In genomic region chr9:134955801-134956200, GRCh38 we compare ENCODE assay signal across 26 cellular contexts. TPM values are rescaled to one million over a fixed set of nuclear protein-coding genes. Genes with fewer than 3 reads are reported as not detected.
DNase-seq lines count a peak whose midpoint lies in the region; ATAC-seq, FAIRE-seq and TF ChIP-seq lines count a peak whose summit lies in the region.
"Had no signal": no experiment of that assay in that cellular context is flagged by ENCODE, and none has a peak within 500 bp of the region (broad histone marks: within the 10 kb centered on the region; RNA-seq: fewer than 3 reads in every experiment).

No MANE protein-coding gene starts in this region.

- no peak overlapping the region for H3K14ac ChIP-seq in neuronal stem cell (ENCODE audit: low read length)

- H2BK15ac ChIP-seq in neuronal stem cell (ENCODE audit: low read length): no peak overlapping the region

- H4K8ac ChIP-seq in neuronal stem cell (ENCODE audit: low read depth, low read length): no peak overlapping the region

- H3K4me3 ChIP-seq in RWPE2 (ENCODE audit: severe bottlenecking): no peak overlapping the region
- no peak overlapping the region for H3K4me3 ChIP-seq in neuronal stem cell (ENCODE audit: low read length in 2 of 2)
- no peak overlapping the region for H3K4me3 ChIP-seq in tibial artery
- H3K4me3 ChIP-seq: PC-9, SJSA1 had no signal

- TF ChIP-seq CTCF in RWPE2 (IDR thresholded peaks at IDR 0.05; ENCODE audit: poor library complexity, severe bottlenecking): no peak
- TF ChIP-seq CTCF in tibial artery (IDR thresholded peaks at IDR 0.05): no peak

- H3K36me3 Mint-ChIP-seq in activated naive CD4-positive, alpha-beta T cell treated with anti-CD3 and anti-CD28 coated beads, Interleukin-2, amount 10 ng/mL, durations not matched to agents 7 days and 5 days: no peaks in the 10 kb centered on the region
- H3K36me3 Mint-ChIP-seq: CD8-positive, alpha-beta memory T cell had no signal

- intact Hi-C loops in tibial artery (cut with DNase I; ENCODE audit: low total_unique reads): no loop called here

- no peak overlapping the region for H3K4me2 ChIP-seq in neuronal stem cell (ENCODE audit: insufficient read depth, low read length, poor library complexity, severe bottlenecking)
- H3K4me2 ChIP-seq: PC-9 had no signal

- CTCF ChIA-PET in activated naive CD4-positive, alpha-beta T cell treated with anti-CD3 and anti-CD28 coated beads, Interleukin-2, amount 10 ng/mL, durations not matched to agents 7 days and 5 days (lab: Charles Lee): no interaction called here

- H3K27ac Mint-ChIP-seq in activated naive CD4-positive, alpha-beta T cell treated with anti-CD3 and anti-CD28 coated beads, Interleukin-2, amount 10 ng/mL, durations not matched to agents 7 days and 5 days: no peak overlapping the region

- DNase-seq in activated naive CD4-positive, alpha-beta T cell treated with anti-CD3 and anti-CD28 coated beads, Interleukin-2, amount 50 U/mL, for 16 hours: peak; percentile 3
- no peak for DNase-seq in activated naive CD4-positive, alpha-beta T cell treated with anti-CD3 and anti-CD28 coated beads, Interleukin-2, amount 10 ng/mL, durations not matched to agents 7 days and 5 days
- peak; percentile 39 for DNase-seq in RWPE2 (ENCODE audit: low spot score)
- DNase-seq in neuronal stem cell (ENCODE audit: low spot score): no peak
- peak; percentile 10 to 51 for DNase-seq in tibial artery
- no peak for DNase-seq in HUDEP-2 (lab: John Stamatoyannopoulos, UW; ENCODE audit: unreplicated experiment in 76 of 76)
- DNase-seq in cerebellum (ENCODE audit: low spot score): no peak
- no peak for DNase-seq in GM12892 (ENCODE audit: insufficient read length)
- DNase-seq: CD8-positive, alpha-beta memory T cell; DMS53; GDM1; KG1; NCI-H1092 treated with DMSO at 0.1 percent for 48 hours; NCI-H1436 treated with DMSO at 0.1 percent for 48 hours; NCI-H1930; NCI-H2227 treated with DMSO at 0.1 percent for 48 hours; NCI-H510A; NCI-H748 treated with DMSO at 0.1 percent for 48 hours; PC-9 had no signal

- peaks cover 18% of the 10 kb centered on the region for H3K27me3 ChIP-seq in RWPE2 (ENCODE audit: insufficient read depth, poor library complexity, severe bottlenecking)
- no peaks in the 10 kb centered on the region for H3K27me3 ChIP-seq in neuronal stem cell (ENCODE audit: control insufficient read depth in 3 of 3, insufficient read depth in 3 of 3, low read depth in 1 of 3, low read length in 3 of 3)
- H3K27me3 ChIP-seq in tibial artery: peaks cover 0 to 34% of the 10 kb centered on the region in 2 donors
- H3K27me3 ChIP-seq: SJSA1 had no signal

- H4K91ac ChIP-seq in neuronal stem cell (ENCODE audit: low read depth, low read length, poor library complexity): no peak overlapping the region

- no peak for FAIRE-seq in GM12892 (lab: Jason Lieb, UNC)
- FAIRE-seq: A204.1, GM19239, H54 had no signal

- H3K79me1 ChIP-seq in neuronal stem cell (ENCODE audit: low read depth, low read length): no peaks in the 10 kb centered on the region

- H2AK5ac ChIP-seq in neuronal stem cell (ENCODE audit: low read depth, low read length): peak overlapping the region; percentile 44

- no peak overlapping the region for H3K18ac ChIP-seq in neuronal stem cell (ENCODE audit: low read length)

- no peak for TF ChIP-seq POLR2A in GM12892 (IDR thresholded peaks at IDR 0.05; ENCODE audit: low read depth, low read length)

- no peak for ATAC-seq in RWPE2 (ENCODE audit: low read depth)

- no peak overlapping the region for H3K27ac ChIP-seq in RWPE2 (ENCODE audit: poor library complexity, severe bottlenecking)
- H3K27ac ChIP-seq in neuronal stem cell (replicated peaks; ENCODE audit: low read length): no peak overlapping the region
- no peak overlapping the region for H3K27ac ChIP-seq in tibial artery
- H3K27ac ChIP-seq: C4-2B, PC-9, RWPE1, SJSA1 had no signal

- H3K4ac ChIP-seq in neuronal stem cell (ENCODE audit: low read length): no peak overlapping the region

- no CpG with 5 or more reads among the region's 7 CpGs for WGBS in neuronal stem cell (ENCODE audit: extremely low coverage in 2 of 2, insufficient read length in 2 of 2, insufficient replicate concordance in 1 of 2), 2 donors

- H2BK120ac ChIP-seq in neuronal stem cell (ENCODE audit: low read depth, low read length): no peak overlapping the region

- no peak overlapping the region for H2AFZ ChIP-seq in neuronal stem cell (ENCODE audit: low read length)
- H2AFZ ChIP-seq: PC-9 had no signal

- H3K9me3 ChIP-seq in RWPE2 (ENCODE audit: severe bottlenecking): no peaks in the 10 kb centered on the region
- peaks cover 0 to 5% of the 10 kb centered on the region in 2 donors for H3K9me3 ChIP-seq in neuronal stem cell (replicated peaks in 1 of 2; ENCODE audit: control insufficient read depth in 2 of 2, insufficient read depth in 1 of 2, low read depth in 1 of 2, low read length in 2 of 2)
- H3K9me3 ChIP-seq in tibial artery: no peaks in the 10 kb centered on the region
- H3K9me3 ChIP-seq: SJSA1 had no signal

- H3K36me3 ChIP-seq in RWPE2 (ENCODE audit: low read depth) (no peaks in the 10 kb centered on the region), neuronal stem cell (replicated peaks in 1 of 2; ENCODE audit: control insufficient read depth in 2 of 2, insufficient read depth in 2 of 2, low read length in 2 of 2) (no peaks in the 10 kb centered on the region), tibial artery (no peaks in the 10 kb centered on the region)
- H3K36me3 ChIP-seq: SJSA1 had no signal

- no peak overlapping the region for H2BK5ac ChIP-seq in neuronal stem cell (ENCODE audit: low read length)

- no peak overlapping the region for H2BK12ac ChIP-seq in neuronal stem cell (ENCODE audit: low read length)

- H3K4me1 ChIP-seq in RWPE2 (ENCODE audit: insufficient read depth, poor library complexity, severe bottlenecking) (no peaks in the 10 kb centered on the region), neuronal stem cell (ENCODE audit: control insufficient read depth in 2 of 2, insufficient read depth in 1 of 2, low read depth in 1 of 2, low read length in 2 of 2) (peaks cover 0 to 7% of the 10 kb centered on the region in 2 donors), tibial artery (no peaks in the 10 kb centered on the region)
- H3K4me1 ChIP-seq: SJSA1 had no signal

- H3K27me3 Mint-ChIP-seq in activated naive CD4-positive, alpha-beta T cell treated with anti-CD3 and anti-CD28 coated beads, Interleukin-2, amount 10 ng/mL, durations not matched to agents 7 days and 5 days: no peaks in the 10 kb centered on the region
- H3K27me3 Mint-ChIP-seq: CD8-positive, alpha-beta memory T cell had no signal

- no peak overlapping the region for H3K9ac ChIP-seq in neuronal stem cell (ENCODE audit: low read depth, low read length, poor library complexity)

- no peaks in the 10 kb centered on the region for H3K9me3 Mint-ChIP-seq in activated naive CD4-positive, alpha-beta T cell treated with anti-CD3 and anti-CD28 coated beads, Interleukin-2, amount 10 ng/mL, durations not matched to agents 7 days and 5 days
- H3K9me3 Mint-ChIP-seq: CD8-positive, alpha-beta memory T cell had no signal

- H3K4me1 Mint-ChIP-seq in activated naive CD4-positive, alpha-beta T cell treated with anti-CD3 and anti-CD28 coated beads, Interleukin-2, amount 10 ng/mL, durations not matched to agents 7 days and 5 days: no peaks in the 10 kb centered on the region
- H3K4me1 Mint-ChIP-seq: CD8-positive, alpha-beta memory T cell had no signal

- H3K23ac ChIP-seq in neuronal stem cell (ENCODE audit: low read depth, low read length, poor library complexity): no peak overlapping the region

- no peak overlapping the region for H3K4me3 Mint-ChIP-seq in activated naive CD4-positive, alpha-beta T cell treated with anti-CD3 and anti-CD28 coated beads, Interleukin-2, amount 10 ng/mL, durations not matched to agents 7 days and 5 days
- H3K4me3 Mint-ChIP-seq: CD8-positive, alpha-beta memory T cell had no signal

RNA-seq across cellular contexts. Expression of gene FCN1, which starts 38.1 kb away (rescaled TPM):
- polyA plus RNA-seq in neuronal stem cell (2013, experiment 1 of 2): not detected
- not detected for polyA plus RNA-seq in neuronal stem cell (2013, experiment 2 of 2)
- 0.27 TPM for total RNA-seq in cerebellum
- polyA plus RNA-seq in GM12892 (2012; ENCODE audit: missing spikeins): not detected
- total RNA-seq: HT1080, PC-9, SJSA1 had no signal
- polyA plus RNA-seq: CD8-positive, alpha-beta memory T cell had no signal

Comparison
In these comparisons a context has a peak if more than half of its experiments do, and no peak if none do; other contexts are left out.
1. DNase-seq: peak in activated naive CD4-positive, alpha-beta T cell treated with anti-CD3 and anti-CD28 coated beads, Interleukin-2, amount 50 U/mL, for 16 hours (single experiment), RWPE2 (single experiment) and tibial artery (2 of 2); none in activated naive CD4-positive, alpha-beta T cell treated with anti-CD3 and anti-CD28 coated beads, Interleukin-2, amount 10 ng/mL, durations not matched to agents 7 days and 5 days (single experiment), neuronal stem cell (single experiment), HUDEP-2 (0 of 76), cerebellum (single experiment) and GM12892 (single experiment).